Comparison of ENCODE assay signal across 1 cellular context in the genomic region with DNA sequence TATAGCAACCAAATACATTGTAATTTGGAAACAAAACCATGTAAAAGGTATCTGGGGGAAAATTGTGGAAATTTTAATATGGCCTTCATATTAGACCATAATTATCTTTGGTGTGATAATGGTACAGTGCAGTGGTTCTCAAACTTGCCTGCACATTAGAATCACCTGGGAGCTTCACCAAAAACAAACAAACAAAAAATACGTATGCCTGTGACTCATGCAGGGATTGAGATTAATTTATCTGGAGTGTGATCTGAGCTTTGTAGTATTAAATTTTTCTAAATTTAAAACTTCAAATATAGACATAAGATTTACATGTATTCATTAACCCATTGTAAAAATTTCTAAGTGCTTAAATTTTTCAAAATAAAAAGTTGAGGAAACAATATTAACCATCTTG.
TF ChIP-seq lines count a peak whose summit lies in the region.

No MANE protein-coding gene starts in this region.

TF ChIP-seq in K562, 482 proteins besides CTCF, POLR2A, EP300 and RAD21:
- TF ChIP-seq FOSL1 (tag; conservative IDR thresholded peaks at IDR 0.05) (peak; percentile 57), CBX2 (IDR thresholded peaks at IDR 0.05; ENCODE audit: insufficient read depth, low read length, poor library complexity, severe bottlenecking) (no peak), SMARCA4 (IDR thresholded peaks at IDR 0.05) (peak; percentile 53; the same call in 1 of the 2 replicates), SMARCE1 (IDR thresholded peaks at IDR 0.05) (peak; percentile 28; the same call in 1 of the 2 replicates), GTF2E2 (tag; IDR thresholded peaks at IDR 0.05) (no peak), ADNP (tag; IDR thresholded peaks at IDR 0.05) (peak; percentile 39; the same call in 1 of the 2 replicates), NFRKB (IDR thresholded peaks at IDR 0.05; ENCODE audit: low read depth) (no peak), ARID1B (IDR thresholded peaks at IDR 0.05) (peak; percentile 9), HMG20B (CRISPR knock-in tag; IDR thresholded peaks at IDR 0.05) (no peak), ZNF589 (CRISPR knock-in tag; IDR thresholded peaks at IDR 0.05; ENCODE audit: low read depth) (0 out of 2 replicates have a peak, but pooled peaks have one; percentile 8), MXI1 (IDR thresholded peaks at IDR 0.05; ENCODE audit: low read depth, low read length) (no peak), JUND (IDR thresholded peaks at IDR 0.05; ENCODE audit: borderline replicate concordance, low read depth, low read length) (peak; percentile 75), JUND (tag; IDR thresholded peaks at IDR 0.05; ENCODE audit: borderline replicate concordance, low read depth, low read length) (peak; percentile 29; the same call in 1 of the 3 replicates), FOXJ2 (tag; IDR thresholded peaks at IDR 0.05) (peak; percentile 80), RFX1 (IDR thresholded peaks at IDR 0.05) (peak; percentile 20; the same call in 1 of the 2 replicates), NR2C2 (CRISPR knock-in tag; IDR thresholded peaks at IDR 0.05) (no peak), NR2C2 (tag; IDR thresholded peaks at IDR 0.05) (0 out of 2 replicates have a peak, but pooled peaks have one; percentile 20), DPF2 (IDR thresholded peaks at IDR 0.05) (peak; percentile 34; the same call in 1 of the 2 replicates)
- TF ChIP-seq, protein P1, sequence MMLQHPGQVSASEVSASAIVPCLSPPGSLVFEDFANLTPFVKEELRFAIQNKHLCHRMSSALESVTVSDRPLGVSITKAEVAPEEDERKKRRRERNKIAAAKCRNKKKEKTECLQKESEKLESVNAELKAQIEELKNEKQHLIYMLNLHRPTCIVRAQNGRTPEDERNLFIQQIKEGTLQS (IDR thresholded peaks at IDR 0.05): peak; percentile 45; the same call in 1 of the 2 replicates
- TF ChIP-seq, protein P1 (CRISPR knock-in tag; conservative IDR thresholded peaks at IDR 0.05): no peak
